Comparison of ENCODE assay signal across 12 cellular contexts in genomic region chr12:78959556-78959955, GRCh38.
"Had no signal": no experiment of that assay in that cellular context is flagged by ENCODE, and none has a peak within 500 bp of the region (broad histone marks: within the 10 kb centered on the region; RNA-seq: fewer than 3 reads in every experiment).

No MANE protein-coding gene starts in this region.

- H3K9me3 ChIP-seq: breast epithelium, esophagus squamous epithelium, ovary, stomach had no signal

- DNase-seq: activated CD4-positive, alpha-beta T cell treated with anti-CD3 and anti-CD28 coated beads for 1 hour; activated CD4-positive, alpha-beta T cell treated with anti-CD3 and anti-CD28 coated beads, Interleukin-2, amount 50 U/mL, for 48 hours; activated gamma-delta T cell; activated T-cell treated with anti-CD3 and anti-CD28 coated beads, Interleukin-2, amount 50 U/mL, for 48 hours; aorta; esophagus squamous epithelium; mesendoderm; ovary; stimulated activated CD4-positive, alpha-beta T cell treated with anti-CD3 and anti-CD28 coated beads, Interleukin-4, amount 100 ng/mL, for 4 hours; stomach had no signal

- H3K4me2 ChIP-seq: hepatocyte had no signal

- H3K4me3 ChIP-seq: breast epithelium, esophagus squamous epithelium, hepatocyte, ovary, stomach had no signal

- H3K36me3 ChIP-seq: breast epithelium, esophagus squamous epithelium, ovary, stomach had no signal

- H3K27ac ChIP-seq: breast epithelium, esophagus squamous epithelium, hepatocyte, ovary, stomach had no signal

- H3K79me2 ChIP-seq: hepatocyte had no signal

- H3K27me3 ChIP-seq: breast epithelium, esophagus squamous epithelium, hepatocyte, ovary, stomach had no signal

- H2AFZ ChIP-seq: hepatocyte had no signal

- H3K4me1 ChIP-seq: breast epithelium, esophagus squamous epithelium, stomach had no signal
